ENCODE assay signal across 8 cellular contexts in genomic region chr18:54119524-54120019, GRCh38.
A peak's percentile ranks its signal among the peaks of the same experiment; 100 is the strongest.
DNase-seq lines count a peak whose midpoint lies in the region; ATAC-seq, FAIRE-seq and TF ChIP-seq lines count a peak whose summit lies in the region.

No MANE protein-coding gene starts in this region.

- TF ChIP-seq EP300 in tibial nerve (IDR thresholded peaks at IDR 0.05) = no peak

- H3K36me3 ChIP-seq in ACC112 (ENCODE audit: insufficient read depth, low read length) = no peaks in the 10 kb centered on the region
- no peaks in the 10 kb centered on the region for H3K36me3 ChIP-seq in HAP-1 (replicated peaks)
- H3K36me3 ChIP-seq in tibial nerve = no peaks in the 10 kb centered on the region

- in situ Hi-C loops in HAP-1 (cut with MboI; ENCODE audit: low sequenced_read_pairs) = no loop called here

- no peaks in the 10 kb centered on the region for H3K36me3 Mint-ChIP-seq in chondrocyte (ENCODE audit: low read depth)

- no peaks in the 10 kb centered on the region for H3K79me2 ChIP-seq in ACC112 (ENCODE audit: control insufficient read depth, insufficient read depth, low read length, unreplicated experiment)

- no peak for TF ChIP-seq POLR2A in tibial nerve (IDR thresholded peaks at IDR 0.05)

- WGBS in tibial nerve, 2 donors = 27 to 29% methylated on average over 6 of the region's 6 CpGs

- FAIRE-seq in RCC 7860 (lab: Jason Lieb, UNC) = peak; percentile 70

- no peaks in the 10 kb centered on the region for H3K27me3 Mint-ChIP-seq in chondrocyte (ENCODE audit: low read depth)

- H3K27me3 ChIP-seq in ACC112 (ENCODE audit: insufficient read depth, low read length) = no peaks in the 10 kb centered on the region
- peaks cover 3% of the 10 kb centered on the region; the same call in 1 of the 2 replicates for H3K27me3 ChIP-seq in HAP-1 (ENCODE audit: low read depth)
- H3K27me3 ChIP-seq in tibial nerve = no peaks in the 10 kb centered on the region

- no peak overlapping the region for H3K27ac ChIP-seq in ACC112 (ENCODE audit: low read depth, low read length)
- no peak overlapping the region for H3K27ac ChIP-seq in tibial nerve

- TF ChIP-seq CTCF in chondrocyte (IDR thresholded peaks at IDR 0.05) (peak; percentile 98), tibial nerve (IDR thresholded peaks at IDR 0.05) (peak; percentile 60 to 76 (median 66))

- H3K9me3 Mint-ChIP-seq in chondrocyte (ENCODE audit: low read depth) = no peaks in the 10 kb centered on the region

- peak; percentile 46 to 64 for DNase-seq in HAP-1 (ENCODE audit: low spot score in 2 of 2)
- DNase-seq in Kasumi-1 (lab: John Stamatoyannopoulos, UW) = peak; percentile 80 to 87
- peak; percentile 35 for DNase-seq in RCC 7860 (ENCODE audit: low spot score)
- DNase-seq in chondrocyte (ENCODE audit: low spot score) = no peak
- DNase-seq in left lobe of liver (ENCODE audit: low spot score) = no peak
- DNase-seq in tibial nerve (ENCODE audit: low spot score in 2 of 2) = peak in 1 of 2 donors; percentile 61

- peak overlapping the region; percentile 60; the same call in 1 of the 2 replicates for H3K4me3 ChIP-seq in ACC112 (ENCODE audit: low read depth, low read length)
- H3K4me3 ChIP-seq in GM08714 (ENCODE audit: low read length) = peak overlapping the region; percentile 33; the same call in 1 of the 2 replicates
- no peak overlapping the region for H3K4me3 ChIP-seq in HAP-1
- H3K4me3 ChIP-seq in tibial nerve = peak overlapping the region in 1 of 4 donors; percentile 16

- no peaks in the 10 kb centered on the region for H3K4me1 ChIP-seq in ACC112 (ENCODE audit: control insufficient read depth, insufficient read depth, low read length, unreplicated experiment)
- no peaks in the 10 kb centered on the region for H3K4me1 ChIP-seq in HAP-1
- peaks cover 0 to 4% (median 0%) of the 10 kb centered on the region in 4 donors for H3K4me1 ChIP-seq in tibial nerve

- no peak overlapping the region for H3K27ac Mint-ChIP-seq in chondrocyte (ENCODE audit: unreplicated experiment)

- peak overlapping the region; percentile 97 for H2AFZ ChIP-seq in ACC112 (ENCODE audit: low read length, unreplicated experiment)

- no peak overlapping the region for H3K4me3 Mint-ChIP-seq in chondrocyte (ENCODE audit: unreplicated experiment)

- H3K4me1 Mint-ChIP-seq in chondrocyte (ENCODE audit: low read depth) = peaks cover 3% of the 10 kb centered on the region

- ATAC-seq in left lobe of liver = peak; percentile 98

- H3K9me3 ChIP-seq in HAP-1 (no peaks in the 10 kb centered on the region), tibial nerve (no peaks in the 10 kb centered on the region)

Comparison
In these comparisons a context has a peak if more than half of its experiments do, and no peak if none do; other contexts are left out.
1. DNase-seq: peak in HAP-1 (2 of 2), Kasumi-1 (2 of 2) and RCC 7860 (single experiment); none in chondrocyte (single experiment) and left lobe of liver (single experiment).